ENCODE assay signal across 12 cellular contexts in genomic region chr12:131441638-131442336, GRCh38.
DNase-seq lines count a peak whose midpoint lies in the region; TF ChIP-seq lines count a peak whose summit lies in the region.
"Had no signal": no experiment of that assay in that cellular context is flagged by ENCODE, and none has a peak within 500 bp of the region (broad histone marks: within the 10 kb centered on the region; RNA-seq: fewer than 3 reads in every experiment).

No MANE protein-coding gene starts in this region.

- H3K4me3 ChIP-seq in spleen (no peak overlapping the region), breast epithelium (no peak overlapping the region)

- no peaks in the 10 kb centered on the region for H3K36me3 ChIP-seq in spleen
- no peaks in the 10 kb centered on the region for H3K36me3 ChIP-seq in breast epithelium
- H3K36me3 ChIP-seq: BE2C had no signal

- H3K27ac Mint-ChIP-seq in brain: peak overlapping the region in 3 of 5 experiments; percentile 43 to 86 (median 57)
- peak overlapping the region; percentile 66 for H3K27ac Mint-ChIP-seq in neural crest cell (ENCODE audit: unreplicated experiment)

- DNase-seq in NCI-H460 (ENCODE audit: extremely low read depth, low read depth) (peak; percentile 33), neural crest cell (ENCODE audit: low read depth, low spot score) (no peak), spleen (peak; percentile 60), SW 1271 (lab: John Stamatoyannopoulos, UW) (no peak), breast epithelium (ENCODE audit: low spot score in 2 of 2) (no peak), GM20000 (ENCODE audit: low spot score) (no peak)
- DNase-seq: BE2C; C1 segment of cervical spinal cord; Caco-2; CD4-positive, CD25-positive, alpha-beta regulatory T cell had no signal

- H3K27me3 ChIP-seq in spleen (replicated peaks in 1 of 7): peaks cover 0 to 23% (median 0%) of the 10 kb centered on the region in 7 donors
- H3K27me3 ChIP-seq in breast epithelium: peaks cover 0 to 23% of the 10 kb centered on the region in 2 donors
- H3K27me3 ChIP-seq: BE2C had no signal

- H3K36me3 Mint-ChIP-seq in brain (no peaks in the 10 kb centered on the region), neural crest cell (ENCODE audit: low read depth) (no peaks in the 10 kb centered on the region)
- H3K36me3 Mint-ChIP-seq: CD4-positive, CD25-positive, alpha-beta regulatory T cell had no signal

- no peaks in the 10 kb centered on the region for H3K27me3 Mint-ChIP-seq in brain
- no peaks in the 10 kb centered on the region for H3K27me3 Mint-ChIP-seq in neural crest cell (ENCODE audit: low read depth)
- H3K27me3 Mint-ChIP-seq: CD4-positive, CD25-positive, alpha-beta regulatory T cell had no signal

- intact Hi-C loops in spleen (cut with DNase I; ENCODE audit: low total_unique reads): no loop called here
- intact Hi-C loops in breast epithelium (cut with DNase I; ENCODE audit: low total_unique reads): no loop called here

- TF ChIP-seq POLR2A in spleen (IDR thresholded peaks at IDR 0.05): no peak
- TF ChIP-seq POLR2A in breast epithelium (IDR thresholded peaks at IDR 0.05): no peak

- TF ChIP-seq CTCF in brain (conservative IDR thresholded peaks at IDR 0.05) (no peak), neural crest cell (conservative IDR thresholded peaks at IDR 0.05) (no peak), spleen (IDR thresholded peaks at IDR 0.05 in 8 of 11, conservative IDR thresholded peaks at IDR 0.05 in 3 of 11) (no peak), breast epithelium (IDR thresholded peaks at IDR 0.05) (no peak), GM20000 (IDR thresholded peaks at IDR 0.05; ENCODE audit: extremely low read depth, missing control alignments) (no peak)

- H3K4me1 Mint-ChIP-seq in brain: peaks cover 34% of the 10 kb centered on the region
- H3K4me1 Mint-ChIP-seq in neural crest cell: peaks cover 12% of the 10 kb centered on the region
- H3K4me1 Mint-ChIP-seq: CD4-positive, CD25-positive, alpha-beta regulatory T cell had no signal

- peaks cover 0 to 8% (median 3%) of the 10 kb centered on the region in 6 donors for H3K4me1 ChIP-seq in spleen
- no peaks in the 10 kb centered on the region for H3K4me1 ChIP-seq in breast epithelium
- H3K4me1 ChIP-seq: BE2C, Caco-2 had no signal

- H3K27ac ChIP-seq in spleen: no peak overlapping the region
- H3K27ac ChIP-seq in breast epithelium: no peak overlapping the region

- H3K9me3 Mint-ChIP-seq in brain (no peaks in the 10 kb centered on the region), neural crest cell (no peaks in the 10 kb centered on the region)
- H3K9me3 Mint-ChIP-seq: CD4-positive, CD25-positive, alpha-beta regulatory T cell; H9 had no signal

- WGBS in spleen, 5 donors: 78 to 92% (median 85%) methylated on average over 8 to 9 of the region's 9 CpGs

- no peaks in the 10 kb centered on the region for H3K9me3 ChIP-seq in spleen
- H3K9me3 ChIP-seq in breast epithelium: no peaks in the 10 kb centered on the region
- H3K9me3 ChIP-seq: BE2C, Caco-2 had no signal

- H3K4me3 Mint-ChIP-seq in brain (no peak overlapping the region), neural crest cell (no peak overlapping the region)
- H3K4me3 Mint-ChIP-seq: CD4-positive, CD25-positive, alpha-beta regulatory T cell; H9 had no signal

Comparison
In these comparisons a context has a peak if more than half of its experiments do, and no peak if none do; other contexts are left out.
1. DNase-seq: peak in NCI-H460 (single experiment) and spleen (single experiment); none in neural crest cell (single experiment), SW 1271 (0 of 2), breast epithelium (0 of 2) and GM20000 (single experiment).